Comparison of ENCODE assay signal across 10 cellular contexts in the genomic region with DNA sequence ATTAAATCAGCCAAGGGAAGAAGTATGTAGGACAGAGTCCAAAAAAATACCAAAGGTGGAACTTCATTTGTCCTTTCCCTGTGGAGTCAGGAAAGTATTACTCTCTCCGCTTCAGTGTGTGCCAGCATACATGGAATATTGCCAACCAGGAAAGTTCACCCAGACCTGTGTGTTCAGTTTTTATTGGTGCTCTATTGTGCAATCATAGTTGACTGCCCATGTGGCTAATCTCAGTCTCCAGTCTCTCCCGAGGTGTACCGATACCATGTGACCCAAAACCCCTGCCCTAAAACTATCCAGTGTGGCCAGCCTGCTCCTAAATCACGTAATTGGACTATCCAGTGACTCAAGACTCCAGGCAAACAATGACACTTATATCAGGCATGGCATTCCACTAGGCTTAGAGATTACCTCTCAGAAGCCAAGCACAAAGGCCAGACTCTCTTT. TPM values are rescaled to one million over a fixed set of nuclear protein-coding genes. Genes with fewer than 3 reads are reported as not detected.
DNase-seq lines count a peak whose midpoint lies in the region; ATAC-seq, FAIRE-seq and TF ChIP-seq lines count a peak whose summit lies in the region.
"Had no signal": no experiment of that assay in that cellular context is flagged by ENCODE, and none has a peak within 500 bp of the region (broad histone marks: within the 10 kb centered on the region; RNA-seq: fewer than 3 reads in every experiment).

No MANE protein-coding gene starts in this region.

- H3K79me2 ChIP-seq in hepatocyte, result no peaks in the 10 kb centered on the region

- peak; percentile 95 for DNase-seq in HS-27A (ENCODE audit: low read depth)
- DNase-seq in astrocyte of the hippocampus (ENCODE audit: low read depth, low spot score), result peak; percentile 91
- peak; percentile 75 for DNase-seq in hepatocyte (ENCODE audit: low spot score)
- DNase-seq in stromal cell of bone marrow (ENCODE audit: low read depth), result peak; percentile 75
- DNase-seq in NCI-H1417 treated with DMSO at 0.1 percent for 48 hours (lab: John Stamatoyannopoulos, UW), result no peak
- no peak for DNase-seq in SHP77 (lab: John Stamatoyannopoulos, UW)
- DNase-seq in activated naive CD8-positive, alpha-beta T cell treated with anti-CD3 and anti-CD28 coated beads, Interleukin-2, amount 50 U/mL, for 24 hours, result no peak
- DNase-seq in D721Med (ENCODE audit: insufficient read length, low spot score), result no peak

- peaks cover 8% of the 10 kb centered on the region for H3K4me1 ChIP-seq in hepatocyte (ENCODE audit: insufficient read depth)

- FAIRE-seq in D721Med (lab: Jason Lieb, UNC), result no peak

- TF ChIP-seq CTCF in hepatocyte (IDR thresholded peaks at IDR 0.05; ENCODE audit: poor library complexity), result no peak
- TF ChIP-seq CTCF in D721Med (IDR thresholded peaks at IDR 0.05; ENCODE audit: insufficient read depth, missing control alignments), result no peak

- H3K27ac ChIP-seq in hepatocyte, result peak overlapping the region; percentile 87
- H3K27ac ChIP-seq: cardiac muscle cell had no signal

- no peak overlapping the region for H3K4me3 Mint-ChIP-seq in activated naive CD8-positive, alpha-beta T cell treated with anti-CD3 and anti-CD28 coated beads, Interleukin-2, amount 50 U/mL, for 24 hours
- H3K4me3 Mint-ChIP-seq: T-helper 1 cell treated with Interleukin-12 subunit alpha and Interleukin-12 subunit beta and Interleukin-4 antibody, amounts not matched to agents 30 μg/mL and 1 μg/mL, for 36 hours had no signal

- H3K36me3 ChIP-seq in hepatocyte (replicated peaks; ENCODE audit: insufficient read depth, low read depth), result no peaks in the 10 kb centered on the region

- H3K36me3 Mint-ChIP-seq in activated naive CD8-positive, alpha-beta T cell treated with anti-CD3 and anti-CD28 coated beads, Interleukin-2, amount 50 U/mL, for 24 hours (ENCODE audit: low read depth), result peaks cover 50% of the 10 kb centered on the region

- H3K4me1 Mint-ChIP-seq in activated naive CD8-positive, alpha-beta T cell treated with anti-CD3 and anti-CD28 coated beads, Interleukin-2, amount 50 U/mL, for 24 hours, result no peaks in the 10 kb centered on the region

- H3K9me3 Mint-ChIP-seq in activated naive CD8-positive, alpha-beta T cell treated with anti-CD3 and anti-CD28 coated beads, Interleukin-2, amount 50 U/mL, for 24 hours, result no peaks in the 10 kb centered on the region
- H3K9me3 Mint-ChIP-seq: T-helper 1 cell treated with Interleukin-12 subunit alpha and Interleukin-12 subunit beta and Interleukin-4 antibody, amounts not matched to agents 30 μg/mL and 1 μg/mL, for 36 hours had no signal

- no peaks in the 10 kb centered on the region for H3K9me2 ChIP-seq in hepatocyte (replicated peaks; ENCODE audit: insufficient read depth)

- H3K4me3 ChIP-seq in hepatocyte, result no peak overlapping the region
- H3K4me3 ChIP-seq: cardiac muscle cell had no signal

- H3K9me3 ChIP-seq in hepatocyte (ENCODE audit: low read depth), result no peaks in the 10 kb centered on the region

- H3K27ac Mint-ChIP-seq in activated naive CD8-positive, alpha-beta T cell treated with anti-CD3 and anti-CD28 coated beads, Interleukin-2, amount 50 U/mL, for 24 hours, result no peak overlapping the region
- H3K27ac Mint-ChIP-seq: T-helper 1 cell treated with Interleukin-12 subunit alpha and Interleukin-12 subunit beta and Interleukin-4 antibody, amounts not matched to agents 30 μg/mL and 1 μg/mL, for 36 hours had no signal

- ATAC-seq in activated naive CD8-positive, alpha-beta T cell treated with anti-CD3 and anti-CD28 coated beads, Interleukin-2, amount 50 U/mL, for 24 hours, result no peak

- H3K4me2 ChIP-seq in hepatocyte, result no peak overlapping the region

- no peak overlapping the region for H2AFZ ChIP-seq in hepatocyte

- H3K27me3 Mint-ChIP-seq in activated naive CD8-positive, alpha-beta T cell treated with anti-CD3 and anti-CD28 coated beads, Interleukin-2, amount 50 U/mL, for 24 hours, result no peaks in the 10 kb centered on the region

- no peaks in the 10 kb centered on the region for H3K27me3 ChIP-seq in hepatocyte
- H3K27me3 ChIP-seq: cardiac muscle cell had no signal

- H4K20me1 ChIP-seq in hepatocyte (ENCODE audit: insufficient read depth, poor library complexity, severe bottlenecking), result no peaks in the 10 kb centered on the region

- 64% methylated on average over 4 of the region's 4 CpGs for WGBS in hepatocyte (ENCODE audit: low lambda C conversion rate, missing lambda C conversion rate)

RNA-seq across cellular contexts. Expression of a gene that starts 38.8 kb away (rescaled TPM):
- total RNA-seq in hepatocyte, result 18.5 and 21.8 TPM in 2 replicates
- 19.5 and 22.4 TPM in 2 replicates for polyA plus RNA-seq in hepatocyte

Comparison
In these comparisons a context has a peak if more than half of its experiments do, and no peak if none do; other contexts are left out.
1. DNase-seq: peak in HS-27A (single experiment), astrocyte of the hippocampus (single experiment), hepatocyte (single experiment) and stromal cell of bone marrow (single experiment); none in NCI-H1417 treated with DMSO at 0.1 percent for 48 hours (single experiment), SHP77 (0 of 2), activated naive CD8-positive, alpha-beta T cell treated with anti-CD3 and anti-CD28 coated beads, Interleukin-2, amount 50 U/mL, for 24 hours (single experiment) and D721Med (single experiment).